Comparison of ENCODE assay signal across 1 cellular context in the genomic region with DNA sequence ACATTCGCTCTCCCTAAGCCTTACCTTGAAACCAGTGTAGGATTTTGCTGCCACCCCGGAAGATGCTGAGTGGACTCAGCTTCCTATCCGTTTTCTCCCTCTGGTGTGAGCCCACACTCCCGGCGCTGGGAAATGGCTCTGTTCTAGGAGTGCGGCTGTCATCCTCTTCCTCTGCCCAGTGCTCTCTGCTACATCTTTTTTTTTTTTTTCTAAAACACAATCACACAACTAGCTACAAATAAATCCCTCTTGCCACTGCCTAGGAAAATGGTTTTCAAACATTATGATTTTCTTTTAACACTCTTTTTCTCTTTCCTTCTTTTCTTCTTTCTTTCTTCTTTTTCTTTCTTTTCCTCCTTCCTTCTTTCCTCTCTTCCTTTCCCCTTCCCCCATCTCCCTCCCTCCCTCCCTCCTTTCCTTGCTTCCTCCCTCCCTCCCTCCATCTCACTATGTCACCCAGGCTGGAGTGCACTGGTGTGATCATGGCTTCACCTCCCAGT.
TF ChIP-seq lines count a peak whose summit lies in the region.

No MANE protein-coding gene starts in this region.

TF ChIP-seq in IMR-90, 13 proteins besides CTCF, POLR2A, EP300 and RAD21:
- no peak for TF ChIP-seq BHLHE40 (IDR thresholded peaks at IDR 0.05; ENCODE audit: low read depth, low read length)
- no peak for TF ChIP-seq CHD1 (IDR thresholded peaks at IDR 0.05; ENCODE audit: low read depth, low read length)
- TF ChIP-seq MAFK (IDR thresholded peaks at IDR 0.05; ENCODE audit: low read depth, low read length) = no peak
- no peak for TF ChIP-seq CEBPB (IDR thresholded peaks at IDR 0.05; ENCODE audit: low read depth, low read length)
- no peak for TF ChIP-seq RFX5 (IDR thresholded peaks at IDR 0.05; ENCODE audit: low read depth, low read length)
- no peak for TF ChIP-seq FOS (IDR thresholded peaks at IDR 0.05; ENCODE audit: low read depth, low read length)
- TF ChIP-seq MAZ (IDR thresholded peaks at IDR 0.05; ENCODE audit: borderline replicate concordance, low read depth, low read length) = no peak
- no peak for TF ChIP-seq ELK1 (IDR thresholded peaks at IDR 0.05; ENCODE audit: borderline replicate concordance, low read depth, low read length)
- TF ChIP-seq SMC3 (IDR thresholded peaks at IDR 0.05; ENCODE audit: low read depth, low read length) = no peak
- no peak for TF ChIP-seq NFE2L2 (IDR thresholded peaks at IDR 0.05; ENCODE audit: low read depth, low read length)
- TF ChIP-seq USF2 (IDR thresholded peaks at IDR 0.05; ENCODE audit: low read depth, low read length) = no peak
- TF ChIP-seq MXI1 (IDR thresholded peaks at IDR 0.05; ENCODE audit: borderline replicate concordance, low read depth, low read length) = no peak
- TF ChIP-seq RCOR1 (IDR thresholded peaks at IDR 0.05; ENCODE audit: insufficient replicate concordance, low read length) = no peak
